ENCODE assay signal across 1 cellular context in genomic region chr10:51888263-51888662, GRCh38.
TF ChIP-seq lines count a peak whose summit lies in the region.

No MANE protein-coding gene starts in this region.

TF ChIP-seq in IMR-90, 13 proteins besides CTCF, POLR2A, EP300 and RAD21:
- no peak for TF ChIP-seq MXI1 (IDR thresholded peaks at IDR 0.05; ENCODE audit: borderline replicate concordance, low read depth, low read length)
- no peak for TF ChIP-seq CHD1 (IDR thresholded peaks at IDR 0.05; ENCODE audit: low read depth, low read length)
- TF ChIP-seq ELK1 (IDR thresholded peaks at IDR 0.05; ENCODE audit: borderline replicate concordance, low read depth, low read length) = no peak
- TF ChIP-seq NFE2L2 (IDR thresholded peaks at IDR 0.05; ENCODE audit: low read depth, low read length) = no peak
- no peak for TF ChIP-seq RCOR1 (IDR thresholded peaks at IDR 0.05; ENCODE audit: insufficient replicate concordance, low read length)
- TF ChIP-seq SMC3 (IDR thresholded peaks at IDR 0.05; ENCODE audit: low read depth, low read length) = no peak
- no peak for TF ChIP-seq CEBPB (IDR thresholded peaks at IDR 0.05; ENCODE audit: low read depth, low read length)
- no peak for TF ChIP-seq RFX5 (IDR thresholded peaks at IDR 0.05; ENCODE audit: low read depth, low read length)
- no peak for TF ChIP-seq MAZ (IDR thresholded peaks at IDR 0.05; ENCODE audit: borderline replicate concordance, low read depth, low read length)
- no peak for TF ChIP-seq MAFK (IDR thresholded peaks at IDR 0.05; ENCODE audit: low read depth, low read length)
- TF ChIP-seq USF2 (IDR thresholded peaks at IDR 0.05; ENCODE audit: low read depth, low read length) = no peak
- TF ChIP-seq FOS (IDR thresholded peaks at IDR 0.05; ENCODE audit: low read depth, low read length) = no peak
- TF ChIP-seq BHLHE40 (IDR thresholded peaks at IDR 0.05; ENCODE audit: low read depth, low read length) = no peak
